Comparison of ENCODE assay signal across 8 cellular contexts in the genomic region with DNA sequence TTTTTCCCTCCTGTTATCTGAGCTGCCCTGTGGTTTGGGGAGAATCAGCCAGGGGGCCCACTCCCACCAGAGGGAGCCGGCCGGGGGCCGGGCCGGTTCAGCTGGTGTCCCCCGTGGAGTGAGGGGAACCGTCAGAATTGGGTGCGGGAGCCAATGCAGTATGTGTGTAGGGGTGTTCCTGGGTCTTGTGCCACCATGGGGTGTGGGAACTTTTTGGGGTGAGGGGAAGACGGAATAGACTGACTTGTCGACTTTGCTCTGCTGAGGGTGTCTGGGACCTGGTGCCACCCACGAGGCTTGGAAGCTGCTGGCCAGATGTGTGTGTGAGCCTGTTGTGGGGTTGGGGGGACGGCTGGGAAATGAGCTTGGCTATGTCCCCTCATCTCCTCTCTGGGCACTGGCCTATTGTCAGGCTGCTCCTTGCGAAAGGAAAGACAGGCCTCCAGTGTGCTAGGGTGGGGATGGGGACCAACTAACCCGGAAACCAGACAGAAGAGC. TPM values are rescaled to one million over a fixed set of nuclear protein-coding genes. Genes with fewer than 3 reads are reported as not detected.
DNase-seq lines count a peak whose midpoint lies in the region; ATAC-seq and TF ChIP-seq lines count a peak whose summit lies in the region.

No MANE protein-coding gene starts in this region.

- peaks cover 79 to 95% of the 10 kb centered on the region in 2 donors for H3K4me1 Mint-ChIP-seq in natural killer cell

- no peaks in the 10 kb centered on the region for H3K9me3 Mint-ChIP-seq in natural killer cell

- peaks cover 53% of the 10 kb centered on the region for H4K20me1 ChIP-seq in BLaER1
- no peaks in the 10 kb centered on the region for H4K20me1 ChIP-seq in MM.1S (ENCODE audit: insufficient read depth, low read length)

- no peaks in the 10 kb centered on the region for H3K36me3 Mint-ChIP-seq in natural killer cell

- DNase-seq in MM.1S = no peak
- DNase-seq in coronary artery (ENCODE audit: low spot score) = peak; percentile 81
- DNase-seq in natural killer cell = no peak
- DNase-seq in NCI-H128 (lab: John Stamatoyannopoulos, UW; ENCODE audit: unreplicated experiment) = no peak
- DNase-seq in NCI-H526 (lab: John Stamatoyannopoulos, UW) = no peak
- DNase-seq in globus pallidus (ENCODE audit: low spot score) = no peak
- no peak for DNase-seq in NCI-H2196 (lab: John Stamatoyannopoulos, UW; ENCODE audit: unreplicated experiment)

- TF ChIP-seq CTCF in MM.1S (IDR thresholded peaks at IDR 0.05; ENCODE audit: low read length) = peak; percentile 13
- no peak for TF ChIP-seq CTCF in coronary artery (IDR thresholded peaks at IDR 0.05)
- no peak for TF ChIP-seq CTCF in natural killer cell (IDR thresholded peaks at IDR 0.05)

- H3K27me3 Mint-ChIP-seq in natural killer cell (ENCODE audit: low read depth in 2 of 2) = no peaks in the 10 kb centered on the region

- H3K4me2 ChIP-seq in BLaER1 (peak overlapping the region; percentile 100), MM.1S (ENCODE audit: low read depth, low read length) (peak overlapping the region; percentile 95)

- intact Hi-C loops in natural killer cell (cut with micrococcal nuclease) = loop anchor here (1.0 kb wide), 1 partner anchor 7 kb away; no protein-coding TSS in a partner anchor

- peak overlapping the region; percentile 86; the same call in 1 of the 2 replicates for H3K27ac ChIP-seq in BLaER1
- H3K27ac ChIP-seq in MM.1S (ENCODE audit: low read length) = peak overlapping the region; percentile 98
- H3K27ac ChIP-seq in coronary artery = peak overlapping the region; percentile 90 to 92

- H3K27me3 ChIP-seq in BLaER1 (no peaks in the 10 kb centered on the region; the same call in 1 of the 2 replicates), MM.1S (replicated peaks; ENCODE audit: insufficient read depth, low read length) (no peaks in the 10 kb centered on the region)

- H3K9ac ChIP-seq in BLaER1 (peak overlapping the region; percentile 89), MM.1S (ENCODE audit: low read length) (peak overlapping the region; percentile 98)

- H3K36me3 ChIP-seq in BLaER1 (no peaks in the 10 kb centered on the region), MM.1S (replicated peaks; ENCODE audit: insufficient read depth, low read length) (no peaks in the 10 kb centered on the region)

- peaks cover 69% of the 10 kb centered on the region for H3K79me2 ChIP-seq in MM.1S (ENCODE audit: low read length)

- H3F3A ChIP-seq in MM.1S (ENCODE audit: insufficient read depth, low read length) = peaks cover 52% of the 10 kb centered on the region

- H3K27ac Mint-ChIP-seq in natural killer cell = peak overlapping the region; percentile 99

- H3K9me2 ChIP-seq in MM.1S (replicated peaks; ENCODE audit: insufficient read depth, low read length) = no peaks in the 10 kb centered on the region

- no peaks in the 10 kb centered on the region for H3K9me3 ChIP-seq in BLaER1
- H3K9me3 ChIP-seq in MM.1S (replicated peaks; ENCODE audit: insufficient read depth, low read length) = no peaks in the 10 kb centered on the region

- no peak for ATAC-seq in natural killer cell

- H3K4me3 ChIP-seq in BLaER1 (peak overlapping the region; percentile 96), MM.1S (ENCODE audit: low read length) (peak overlapping the region; percentile 97), coronary artery (peak overlapping the region; percentile 83)

- H3K4me3 Mint-ChIP-seq in natural killer cell = peak overlapping the region; percentile 94

- H3K4me1 ChIP-seq in BLaER1 (peaks cover 95% of the 10 kb centered on the region), MM.1S (ENCODE audit: low read length) (peaks cover 42% of the 10 kb centered on the region)

- no peak overlapping the region for H2AFZ ChIP-seq in MM.1S (ENCODE audit: low read length)

RNA-seq across cellular contexts. Expression of a gene that starts 9.9 kb away (rescaled TPM):
- 10 to 100 TPM; 75.9 to 94.6 (median 79.1) TPM for total RNA-seq in natural killer cell

RNA-seq across cellular contexts. Expression of a gene that starts 31.2 kb away (rescaled TPM):
- 1 to 10 TPM; 3.4 to 4.9 (median 3.8) TPM for total RNA-seq in natural killer cell

RNA-seq across cellular contexts. Expression of a gene that starts 45.7 kb away (rescaled TPM):
- not detected for total RNA-seq in natural killer cell
